Comparison of ENCODE assay signal across 18 cellular contexts in genomic region chr7:74683799-74684198, GRCh38.
"Had no signal": no experiment of that assay in that cellular context is flagged by ENCODE, and none has a peak within 500 bp of the region (broad histone marks: within the 10 kb centered on the region; RNA-seq: fewer than 3 reads in every experiment).

No MANE protein-coding gene starts in this region.

- H3K9me3 ChIP-seq: ascending aorta, breast epithelium, lower lobe of right lung, stomach, thoracic aorta had no signal

- DNase-seq: activated CD4-positive, alpha-beta memory T cell treated with anti-CD3 and anti-CD28 coated beads, Interleukin-2, amount 10 ng/mL, durations not matched to agents 7 days and 5 days; activated CD8-positive, alpha-beta memory T cell treated with anti-CD3 and anti-CD28 coated beads, Interleukin-2, amount 50 U/mL, for 4 hours; activated gamma-delta T cell treated with Interleukin-2 at 50 U/mL for 16 hours; cerebellar nuclear complex; effector CD8-positive, alpha-beta T cell; foreskin keratinocyte; glutamatergic neuron; kidney glomerular epithelial cell; lower lobe of right lung; stomach; T-cell; T1000 had no signal

- H3K4me1 Mint-ChIP-seq: neural crest cell had no signal

- H3K27ac Mint-ChIP-seq: activated CD4-positive, alpha-beta memory T cell treated with anti-CD3 and anti-CD28 coated beads, Interleukin-2, amount 10 ng/mL, durations not matched to agents 7 days and 5 days had no signal

- H3K27me3 Mint-ChIP-seq: activated CD4-positive, alpha-beta memory T cell treated with anti-CD3 and anti-CD28 coated beads, Interleukin-2, amount 10 ng/mL, durations not matched to agents 7 days and 5 days; T-cell had no signal

- H3K4me1 ChIP-seq: ascending aorta, breast epithelium, foreskin keratinocyte, lower lobe of right lung had no signal

- H3K27me3 ChIP-seq: ascending aorta, breast epithelium, foreskin keratinocyte, stomach had no signal

- H3K4me3 ChIP-seq: ascending aorta, breast epithelium, lower lobe of right lung, stomach, thoracic aorta had no signal

- ATAC-seq: foreskin keratinocyte, lower lobe of right lung, sciatic nerve, T-cell had no signal

- H3K9me3 Mint-ChIP-seq: activated CD4-positive, alpha-beta memory T cell treated with anti-CD3 and anti-CD28 coated beads, Interleukin-2, amount 10 ng/mL, durations not matched to agents 7 days and 5 days; neural crest cell; T-cell had no signal

- H3K36me3 ChIP-seq: ascending aorta, breast epithelium, thoracic aorta had no signal

- H3K27ac ChIP-seq: ascending aorta, breast epithelium, foreskin keratinocyte, lower lobe of right lung, thoracic aorta had no signal

- H3K4me3 Mint-ChIP-seq: activated CD4-positive, alpha-beta memory T cell treated with anti-CD3 and anti-CD28 coated beads, Interleukin-2, amount 10 ng/mL, durations not matched to agents 7 days and 5 days; mesothelial cell of epicardium; neural crest cell; T-cell had no signal
